ENCODE assay signal across 15 cellular contexts in genomic region chr6:51541847-51542246, GRCh38.
DNase-seq lines count a peak whose midpoint lies in the region; ATAC-seq and TF ChIP-seq lines count a peak whose summit lies in the region.
"Had no signal": no experiment of that assay in that cellular context is flagged by ENCODE, and none has a peak within 500 bp of the region (broad histone marks: within the 10 kb centered on the region; RNA-seq: fewer than 3 reads in every experiment).

No MANE protein-coding gene starts in this region.

- H3K36me3 ChIP-seq in osteoblast (ENCODE audit: insufficient read depth, low read length), result no peaks in the 10 kb centered on the region
- H3K36me3 ChIP-seq: upper lobe of right lung had no signal

- no peaks in the 10 kb centered on the region for H3K27me3 ChIP-seq in osteoblast (ENCODE audit: insufficient read depth, low read length)
- H3K27me3 ChIP-seq: upper lobe of right lung had no signal

- H3K9me3 ChIP-seq in osteoblast (ENCODE audit: low read depth, low read length), result no peaks in the 10 kb centered on the region
- H3K9me3 ChIP-seq: A549, upper lobe of right lung had no signal

- H3K27me3 Mint-ChIP-seq in chondrocyte (ENCODE audit: low read depth), result no peaks in the 10 kb centered on the region

- H3K27ac ChIP-seq in osteoblast (ENCODE audit: low read depth, low read length), result no peak overlapping the region
- H3K27ac ChIP-seq: A549, upper lobe of right lung had no signal

- peak; percentile 81 for TF ChIP-seq CTCF in chondrocyte (IDR thresholded peaks at IDR 0.05)
- TF ChIP-seq CTCF in osteoblast (IDR thresholded peaks at IDR 0.05; ENCODE audit: extremely low read depth, low read depth, low read length), result no peak

- no peaks in the 10 kb centered on the region for H3K9me3 Mint-ChIP-seq in chondrocyte (ENCODE audit: low read depth)

- DNase-seq in DMS153 (lab: John Stamatoyannopoulos, UW), result peak; percentile 42
- DNase-seq in DMS153 treated with DMSO at 0.1 percent for 48 hours (lab: John Stamatoyannopoulos, UW; ENCODE audit: unreplicated experiment), result no peak
- DNase-seq in NCI-H345 treated with DMSO at 0.1 percent for 48 hours (lab: John Stamatoyannopoulos, UW; ENCODE audit: unreplicated experiment), result peak; percentile 5
- DNase-seq in chondrocyte (ENCODE audit: low spot score), result no peak
- peak; percentile 31 for DNase-seq in renal cortical epithelial cell (ENCODE audit: low read depth)
- no peak for DNase-seq in osteoblast (ENCODE audit: insufficient read length, low spot score, missing footprints)
- DNase-seq in cerebellar nuclear complex (lab: John Stamatoyannopoulos, UW), result no peak
- DNase-seq: activated CD4-positive, alpha-beta T cell treated with anti-CD3 and anti-CD28 coated beads for 4 hours; activated gamma-delta T cell; cortex of kidney; NCI-H1048; SIG-M5; upper lobe of right lung had no signal

- H3K4me3 Mint-ChIP-seq in chondrocyte (ENCODE audit: unreplicated experiment), result peak overlapping the region; percentile 14

- H3K27ac Mint-ChIP-seq in chondrocyte (ENCODE audit: unreplicated experiment), result no peak overlapping the region

- H2AFZ ChIP-seq in osteoblast (ENCODE audit: low read length), result no peak overlapping the region

- H4K20me1 ChIP-seq in osteoblast (ENCODE audit: insufficient read depth, low read length), result no peaks in the 10 kb centered on the region

- no peak overlapping the region for H3K4me2 ChIP-seq in osteoblast (ENCODE audit: insufficient read depth, low read length)
- H3K4me2 ChIP-seq: A549 had no signal

- no peaks in the 10 kb centered on the region for H3K79me2 ChIP-seq in osteoblast (ENCODE audit: insufficient read depth, low read length)

- H3K4me1 ChIP-seq in osteoblast (ENCODE audit: insufficient read depth, low read length), result no peaks in the 10 kb centered on the region
- H3K4me1 ChIP-seq: A549, upper lobe of right lung had no signal

- H3K4me1 Mint-ChIP-seq in chondrocyte (ENCODE audit: low read depth), result peaks cover 28% of the 10 kb centered on the region

- no peaks in the 10 kb centered on the region for H3K36me3 Mint-ChIP-seq in chondrocyte (ENCODE audit: low read depth)

- no peak for ATAC-seq in HG03175 (IDR thresholded peaks at IDR 0.05; ENCODE audit: unreplicated experiment)
- ATAC-seq: A549, upper lobe of right lung had no signal

- no peak overlapping the region for H3K4me3 ChIP-seq in osteoblast (ENCODE audit: insufficient read depth, low read length)
- H3K4me3 ChIP-seq: A549, upper lobe of right lung had no signal

Comparison
In these comparisons a context has a peak if more than half of its experiments do, and no peak if none do; other contexts are left out.
1. DNase-seq: peak in DMS153 (single experiment), NCI-H345 treated with DMSO at 0.1 percent for 48 hours (single experiment) and renal cortical epithelial cell (single experiment); none in DMS153 treated with DMSO at 0.1 percent for 48 hours (single experiment), chondrocyte (single experiment), osteoblast (single experiment) and cerebellar nuclear complex (0 of 2).